ENCODE assay signal across 25 cellular contexts in genomic region chr14:45766247-45766646, GRCh38.
"Had no signal": no experiment of that assay in that cellular context is flagged by ENCODE, and none has a peak within 500 bp of the region (broad histone marks: within the 10 kb centered on the region; RNA-seq: fewer than 3 reads in every experiment).

No MANE protein-coding gene starts in this region.

- H3K36me3 ChIP-seq: colonic mucosa, esophagus muscularis mucosa, esophagus squamous epithelium, gastrocnemius medialis, gastroesophageal sphincter, heart left ventricle, heart right ventricle had no signal

- H3K27ac ChIP-seq: colonic mucosa, coronary artery, dorsolateral prefrontal cortex, epithelial cell of prostate, esophagus muscularis mucosa, esophagus squamous epithelium, foreskin keratinocyte, gastrocnemius medialis, gastroesophageal sphincter, heart left ventricle, heart right ventricle had no signal

- DNase-seq: colonic mucosa; cortex of kidney; dermis blood vessel endothelial cell; dorsolateral prefrontal cortex; effector CD4-positive, alpha-beta T cell; effector CD8-positive, alpha-beta T cell; effector memory CD4-positive, alpha-beta T cell; effector memory CD8-positive, alpha-beta T cell; endodermal cell; erythroblast; esophagus squamous epithelium; foreskin fibroblast; foreskin keratinocyte; foreskin melanocyte; gastrocnemius medialis; glutamatergic neuron; head of caudate nucleus; heart left ventricle; heart right ventricle had no signal

- H3K9me3 ChIP-seq: colonic mucosa, esophagus muscularis mucosa, esophagus squamous epithelium, gastrocnemius medialis, gastroesophageal sphincter had no signal

- FAIRE-seq: endothelial cell of umbilical vein had no signal

- H3K4me1 ChIP-seq: colonic mucosa, esophagus muscularis mucosa, esophagus squamous epithelium, foreskin keratinocyte, gastrocnemius medialis, gastroesophageal sphincter, heart left ventricle, heart right ventricle had no signal

- H3K27me3 ChIP-seq: colonic mucosa, dorsolateral prefrontal cortex, esophagus muscularis mucosa, esophagus squamous epithelium, foreskin keratinocyte, gastrocnemius medialis, gastroesophageal sphincter, heart left ventricle, heart right ventricle had no signal

- ATAC-seq: effector memory CD8-positive, alpha-beta T cell; esophagus mucosa; foreskin keratinocyte; gastrocnemius medialis; gastroesophageal sphincter; heart left ventricle; heart right ventricle had no signal

- H3K4me3 ChIP-seq: colonic mucosa, coronary artery, dorsolateral prefrontal cortex, esophagus muscularis mucosa, esophagus squamous epithelium, gastrocnemius medialis, gastroesophageal sphincter, heart left ventricle, heart right ventricle had no signal
